15 cellular contexts compared by ENCODE assay signal in genomic region chr2:80302465-80303005, GRCh38. TPM values are rescaled to one million over a fixed set of nuclear protein-coding genes. Genes with fewer than 3 reads are reported as not detected.
A peak's percentile ranks its signal among the peaks of the same experiment; 100 is the strongest.
DNase-seq lines count a peak whose midpoint lies in the region; ATAC-seq, FAIRE-seq and TF ChIP-seq lines count a peak whose summit lies in the region.
"Had no signal": no experiment of that assay in that cellular context is flagged by ENCODE, and none has a peak within 500 bp of the region (broad histone marks: within the 10 kb centered on the region; RNA-seq: fewer than 3 reads in every experiment).

No MANE protein-coding gene starts in this region.

- no peak for ATAC-seq in activated CD8-positive, alpha-beta T cell treated with anti-CD3 and anti-CD28 coated beads, Interleukin-2, amount 10 ng/mL, durations not matched to agents 7 days and 5 days
- ATAC-seq in activated CD8-positive, alpha-beta T cell treated with anti-CD3 and anti-CD28 coated beads for 36 hours: no peak
- no peak for ATAC-seq in GM21367 (IDR thresholded peaks at IDR 0.05; ENCODE audit: unreplicated experiment)
- ATAC-seq: GM12878 had no signal

- H3K9me3 Mint-ChIP-seq in activated CD8-positive, alpha-beta T cell treated with anti-CD3 and anti-CD28 coated beads, Interleukin-2, amount 10 ng/mL, durations not matched to agents 7 days and 5 days (ENCODE audit: insufficient read depth): no peaks in the 10 kb centered on the region
- H3K9me3 Mint-ChIP-seq in activated CD8-positive, alpha-beta T cell treated with anti-CD3 and anti-CD28 coated beads for 36 hours: no peaks in the 10 kb centered on the region
- peaks cover 14% of the 10 kb centered on the region for H3K9me3 Mint-ChIP-seq in glutamatergic neuron (ENCODE audit: unreplicated experiment)
- no peaks in the 10 kb centered on the region for H3K9me3 Mint-ChIP-seq in nephron progenitor cell
- H3K9me3 Mint-ChIP-seq in type B pancreatic cell: no peaks in the 10 kb centered on the region
- H3K9me3 Mint-ChIP-seq: activated CD4-positive, alpha-beta T cell treated with anti-CD3 and anti-CD28 coated beads, Interleukin-2, amount 10 ng/mL, durations not matched to agents 24 days and 14 days had no signal

- TF ChIP-seq CTCF in activated CD8-positive, alpha-beta T cell treated with anti-CD3 and anti-CD28 coated beads for 36 hours (IDR thresholded peaks at IDR 0.05): no peak
- TF ChIP-seq CTCF in glutamatergic neuron (IDR thresholded peaks at IDR 0.05; ENCODE audit: partially characterized antibody, unreplicated experiment) (no peak), nephron progenitor cell (IDR thresholded peaks at IDR 0.05) (no peak), type B pancreatic cell (conservative IDR thresholded peaks at IDR 0.05) (no peak)

- H3K4me3 Mint-ChIP-seq in activated CD8-positive, alpha-beta T cell treated with anti-CD3 and anti-CD28 coated beads, Interleukin-2, amount 10 ng/mL, durations not matched to agents 7 days and 5 days: no peak overlapping the region
- no peak overlapping the region for H3K4me3 Mint-ChIP-seq in activated CD8-positive, alpha-beta T cell treated with anti-CD3 and anti-CD28 coated beads for 36 hours
- H3K4me3 Mint-ChIP-seq in glutamatergic neuron (ENCODE audit: unreplicated experiment): peak overlapping the region; percentile 90
- peak overlapping the region; percentile 90 for H3K4me3 Mint-ChIP-seq in nephron progenitor cell
- H3K4me3 Mint-ChIP-seq in type B pancreatic cell: peak overlapping the region; percentile 91
- H3K4me3 Mint-ChIP-seq: activated CD4-positive, alpha-beta T cell treated with anti-CD3 and anti-CD28 coated beads, Interleukin-2, amount 10 ng/mL, durations not matched to agents 24 days and 14 days; CD4-positive, alpha-beta T cell had no signal

- POLR2A ChIA-PET in activated CD8-positive, alpha-beta T cell treated with anti-CD3 and anti-CD28 coated beads, Interleukin-2, amount 10 ng/mL, durations not matched to agents 7 days and 5 days (lab: Charles Lee): no interaction called here
- POLR2A ChIA-PET in activated CD8-positive, alpha-beta T cell treated with anti-CD3 and anti-CD28 coated beads for 36 hours (lab: Charles Lee): interaction anchor here (0.6 kb wide), 1 partner anchor 11 kb away, joined by 3 read pairs; no protein-coding TSS in a partner anchor

- TF ChIP-seq POLR2A in H54 (IDR thresholded peaks at IDR 0.05; ENCODE audit: low read depth, low read length): no peak

- DNase-seq in activated CD8-positive, alpha-beta T cell treated with anti-CD3 and anti-CD28 coated beads, Interleukin-2, amount 10 ng/mL, durations not matched to agents 7 days and 5 days: no peak
- DNase-seq in activated CD8-positive, alpha-beta T cell treated with anti-CD3 and anti-CD28 coated beads for 36 hours: no peak
- DNase-seq in glutamatergic neuron (no peak), nephron progenitor cell (peak; percentile 8), type B pancreatic cell (ENCODE audit: extremely low spot score, unreplicated experiment) (no peak), H54 (ENCODE audit: insufficient read length, low spot score) (no peak)
- DNase-seq in activated effector memory CD4-positive, alpha-beta T cell treated with Interleukin-2 at 50 U/mL for 16 hours: no peak
- DNase-seq: activated CD4-positive, alpha-beta T cell treated with anti-CD3 and anti-CD28 coated beads, Interleukin-2, amount 10 ng/mL, durations not matched to agents 24 days and 14 days; activated T-cell treated with anti-CD3 and anti-CD28 coated beads, Interleukin-2, amount 50 U/mL, for 48 hours; CD4-positive, alpha-beta T cell; NCI-H1092 treated with DMSO at 0.1 percent for 48 hours had no signal

- CTCF ChIA-PET in activated CD8-positive, alpha-beta T cell treated with anti-CD3 and anti-CD28 coated beads, Interleukin-2, amount 10 ng/mL, durations not matched to agents 7 days and 5 days (lab: Charles Lee): no interaction called here
- CTCF ChIA-PET in activated CD8-positive, alpha-beta T cell treated with anti-CD3 and anti-CD28 coated beads for 36 hours (lab: Charles Lee): no interaction called here

- intact Hi-C loops in activated CD8-positive, alpha-beta T cell treated with anti-CD3 and anti-CD28 coated beads for 36 hours (cut with micrococcal nuclease): no loop called here

- H3K36me3 Mint-ChIP-seq in activated CD8-positive, alpha-beta T cell treated with anti-CD3 and anti-CD28 coated beads, Interleukin-2, amount 10 ng/mL, durations not matched to agents 7 days and 5 days (ENCODE audit: low read depth): peaks cover 2% of the 10 kb centered on the region
- H3K36me3 Mint-ChIP-seq in activated CD8-positive, alpha-beta T cell treated with anti-CD3 and anti-CD28 coated beads for 36 hours (ENCODE audit: low read depth): no peaks in the 10 kb centered on the region
- H3K36me3 Mint-ChIP-seq in glutamatergic neuron (ENCODE audit: unreplicated experiment) (no peaks in the 10 kb centered on the region), nephron progenitor cell (ENCODE audit: low read depth) (no peaks in the 10 kb centered on the region), type B pancreatic cell (peaks cover 3% of the 10 kb centered on the region)

- no peaks in the 10 kb centered on the region for H3K4me1 Mint-ChIP-seq in activated CD8-positive, alpha-beta T cell treated with anti-CD3 and anti-CD28 coated beads, Interleukin-2, amount 10 ng/mL, durations not matched to agents 7 days and 5 days (ENCODE audit: low read depth)
- H3K4me1 Mint-ChIP-seq in activated CD8-positive, alpha-beta T cell treated with anti-CD3 and anti-CD28 coated beads for 36 hours (ENCODE audit: low read depth): peaks cover 2% of the 10 kb centered on the region
- peaks cover 23% of the 10 kb centered on the region for H3K4me1 Mint-ChIP-seq in glutamatergic neuron (ENCODE audit: low read depth, unreplicated experiment)
- H3K4me1 Mint-ChIP-seq in nephron progenitor cell: peaks cover 64% of the 10 kb centered on the region
- H3K4me1 Mint-ChIP-seq in type B pancreatic cell (ENCODE audit: unreplicated experiment): peaks cover 10% of the 10 kb centered on the region
- H3K4me1 Mint-ChIP-seq: activated CD4-positive, alpha-beta T cell treated with anti-CD3 and anti-CD28 coated beads, Interleukin-2, amount 10 ng/mL, durations not matched to agents 24 days and 14 days had no signal

- no peak for FAIRE-seq in H54 (lab: Jason Lieb, UNC)
- FAIRE-seq: GM12878, pancreas had no signal

- peak overlapping the region; percentile 46 for H3K27ac Mint-ChIP-seq in activated CD8-positive, alpha-beta T cell treated with anti-CD3 and anti-CD28 coated beads, Interleukin-2, amount 10 ng/mL, durations not matched to agents 7 days and 5 days
- no peak overlapping the region for H3K27ac Mint-ChIP-seq in activated CD8-positive, alpha-beta T cell treated with anti-CD3 and anti-CD28 coated beads for 36 hours
- no peak overlapping the region for H3K27ac Mint-ChIP-seq in glutamatergic neuron (ENCODE audit: unreplicated experiment)
- no peak overlapping the region for H3K27ac Mint-ChIP-seq in nephron progenitor cell
- H3K27ac Mint-ChIP-seq in type B pancreatic cell: peak overlapping the region; percentile 48
- H3K27ac Mint-ChIP-seq: activated CD4-positive, alpha-beta T cell treated with anti-CD3 and anti-CD28 coated beads, Interleukin-2, amount 10 ng/mL, durations not matched to agents 24 days and 14 days; CD4-positive, alpha-beta T cell had no signal

- H3K27me3 Mint-ChIP-seq in activated CD8-positive, alpha-beta T cell treated with anti-CD3 and anti-CD28 coated beads, Interleukin-2, amount 10 ng/mL, durations not matched to agents 7 days and 5 days (ENCODE audit: low read depth): peaks cover 39% of the 10 kb centered on the region
- peaks cover 48% of the 10 kb centered on the region for H3K27me3 Mint-ChIP-seq in activated CD8-positive, alpha-beta T cell treated with anti-CD3 and anti-CD28 coated beads for 36 hours
- peaks cover 22% of the 10 kb centered on the region for H3K27me3 Mint-ChIP-seq in glutamatergic neuron (ENCODE audit: unreplicated experiment)
- peaks cover 72% of the 10 kb centered on the region for H3K27me3 Mint-ChIP-seq in nephron progenitor cell (ENCODE audit: low read depth, poor library complexity)
- H3K27me3 Mint-ChIP-seq in type B pancreatic cell: peaks cover 92% of the 10 kb centered on the region

RNA-seq across cellular contexts. Expression of gene LRRTM1, which starts 2.0 kb away (rescaled TPM):
- not detected for total RNA-seq in activated CD8-positive, alpha-beta T cell treated with anti-CD3 and anti-CD28 coated beads, Interleukin-2, amount 10 ng/mL, durations not matched to agents 7 days and 5 days
- total RNA-seq in activated CD8-positive, alpha-beta T cell treated with anti-CD3 and anti-CD28 coated beads for 36 hours: not detected
- total RNA-seq in glutamatergic neuron (ENCODE audit: unreplicated experiment) (3.8 TPM), type B pancreatic cell (ENCODE audit: low replicate concordance) (5.0 and 29.1 TPM in 2 replicates)
- total RNA-seq: A172; activated CD4-positive, alpha-beta T cell treated with anti-CD3 and anti-CD28 coated beads, Interleukin-2, amount 10 ng/mL, durations not matched to agents 24 days and 14 days; CD4-positive, alpha-beta T cell; GM12878 had no signal

Comparison
In these comparisons a context has a peak if more than half of its experiments do, and no peak if none do; other contexts are left out.
1. H3K27ac Mint-ChIP-seq: peak in activated CD8-positive, alpha-beta T cell treated with anti-CD3 and anti-CD28 coated beads, Interleukin-2, amount 10 ng/mL, durations not matched to agents 7 days and 5 days (single experiment) and type B pancreatic cell (single experiment); none in activated CD8-positive, alpha-beta T cell treated with anti-CD3 and anti-CD28 coated beads for 36 hours (single experiment), glutamatergic neuron (single experiment) and nephron progenitor cell (single experiment).
2. H3K4me3 Mint-ChIP-seq: peak in glutamatergic neuron (single experiment), nephron progenitor cell (single experiment) and type B pancreatic cell (single experiment); none in activated CD8-positive, alpha-beta T cell treated with anti-CD3 and anti-CD28 coated beads, Interleukin-2, amount 10 ng/mL, durations not matched to agents 7 days and 5 days (single experiment) and activated CD8-positive, alpha-beta T cell treated with anti-CD3 and anti-CD28 coated beads for 36 hours (single experiment).